Comparison of ENCODE assay signal across 14 cellular contexts in genomic region chr1:7335224-7335879, GRCh38.
A peak's percentile ranks its signal among the peaks of the same experiment; 100 is the strongest.
DNase-seq lines count a peak whose midpoint lies in the region; ATAC-seq, FAIRE-seq and TF ChIP-seq lines count a peak whose summit lies in the region.
"Had no signal": no experiment of that assay in that cellular context is flagged by ENCODE, and none has a peak within 500 bp of the region (broad histone marks: within the 10 kb centered on the region; RNA-seq: fewer than 3 reads in every experiment).

No MANE protein-coding gene starts in this region.

- WGBS in mesenchymal stem cell, result 62% methylated on average over 13 of the region's 13 CpGs

- ATAC-seq in SK-N-SH treated with all-trans-retinoic acid at 6 μM for 48 hours, result peak; percentile 61
- ATAC-seq in HG03565 (IDR thresholded peaks at IDR 0.05; ENCODE audit: unreplicated experiment), result no peak
- ATAC-seq in GM19351 (IDR thresholded peaks at IDR 0.05; ENCODE audit: unreplicated experiment), result no peak
- ATAC-seq in HG03045 (IDR thresholded peaks at IDR 0.05; ENCODE audit: unreplicated experiment), result no peak
- ATAC-seq: WTC11 had no signal

- H2BK5ac ChIP-seq in mesenchymal stem cell (ENCODE audit: low read depth, low read length, poor library complexity, severe bottlenecking), result no peak overlapping the region

- H3K4ac ChIP-seq in mesenchymal stem cell (ENCODE audit: low read depth in 1 of 2, low read length in 2 of 2), result peak overlapping the region in 1 of 2 experiments; percentile 71

- H4K20me1 ChIP-seq in PC-9 (ENCODE audit: insufficient read depth), result no peaks in the 10 kb centered on the region

- intact Hi-C loops in A673 (cut with micrococcal nuclease; ENCODE audit: unreplicated experiment), result no loop called here
- intact Hi-C loops in PC-9 (cut with micrococcal nuclease; ENCODE audit: unreplicated experiment), result no loop called here

- FAIRE-seq in HTR-8/SVneo (lab: Jason Lieb, UNC), result no peak
- FAIRE-seq: GM19239, kidney had no signal

- no peaks in the 10 kb centered on the region for H3F3A ChIP-seq in PC-9 (ENCODE audit: insufficient read depth, low read depth)

- H3K9me3 ChIP-seq in A673 (ENCODE audit: low read depth, low read length, poor library complexity, severe bottlenecking), result no peaks in the 10 kb centered on the region
- H3K9me3 ChIP-seq in mesenchymal stem cell (ENCODE audit: control insufficient read depth, low read length), result no peaks in the 10 kb centered on the region
- no peaks in the 10 kb centered on the region for H3K9me3 ChIP-seq in PC-9 (ENCODE audit: insufficient read depth, low read depth)

- no peak overlapping the region for H2AK5ac ChIP-seq in mesenchymal stem cell (ENCODE audit: low read length, severe bottlenecking)

- BruUV-seq in A673 (replicated peaks; lab: Mats Ljungman, UMichigan) (no TSS peak), PC-9 (replicated peaks; lab: Mats Ljungman, UMichigan) (no TSS peak)

- H3K9me2 ChIP-seq in PC-9 (ENCODE audit: insufficient read depth), result no peaks in the 10 kb centered on the region

- H2BK15ac ChIP-seq in mesenchymal stem cell (ENCODE audit: low read depth, poor library complexity, severe bottlenecking), result no peak overlapping the region

- DNase-seq in A673 (ENCODE audit: low spot score) (no peak), HTR-8/SVneo (ENCODE audit: insufficient read length, low spot score) (peak; percentile 22), mesenchymal stem cell (peak; percentile 46), PC-9 (no peak)
- DNase-seq: activated naive CD4-positive, alpha-beta T cell treated with Interleukin-2 at 50 U/mL for 16 hours; kidney; right cardiac atrium; stimulated activated CD4-positive, alpha-beta T cell treated with anti-CD3 and anti-CD28 coated beads, Interleukin-2, amount 100 ng/mL, for 48 hours had no signal

- H3K27ac ChIP-seq in A673 (ENCODE audit: low read depth, low read length, poor library complexity, severe bottlenecking), result peak overlapping the region; percentile 58
- no peak overlapping the region for H3K27ac ChIP-seq in mesenchymal stem cell (ENCODE audit: low read length, poor library complexity, severe bottlenecking)
- H3K27ac ChIP-seq in PC-9, result no peak overlapping the region

- H3K27me3 ChIP-seq in A673 (replicated peaks; ENCODE audit: insufficient read depth, low read depth, low read length, poor library complexity) (no peaks in the 10 kb centered on the region), mesenchymal stem cell (ENCODE audit: control insufficient read depth in 1 of 2, insufficient read depth in 1 of 2, low read length in 2 of 2) (peaks cover 0 to 8% of the 10 kb centered on the region in 2 experiments), PC-9 (ENCODE audit: insufficient read depth, low read depth) (peaks cover 64% of the 10 kb centered on the region)

- H3K4me2 ChIP-seq in mesenchymal stem cell (ENCODE audit: low read length, poor library complexity, severe bottlenecking) (no peak overlapping the region), PC-9 (no peak overlapping the region)

- H3K9ac ChIP-seq in mesenchymal stem cell (ENCODE audit: low read length), result no peak overlapping the region

- H3K79me1 ChIP-seq in mesenchymal stem cell (replicated peaks; ENCODE audit: low read length, poor library complexity, severe bottlenecking), result no peaks in the 10 kb centered on the region

- no peak overlapping the region for H3K23ac ChIP-seq in mesenchymal stem cell (ENCODE audit: low read length in 2 of 2)

- no peak overlapping the region for H4K8ac ChIP-seq in mesenchymal stem cell (ENCODE audit: low read length)

- no peak overlapping the region for H2BK120ac ChIP-seq in mesenchymal stem cell (ENCODE audit: low read depth, low read length)

- CTCF ChIA-PET in A673 (lab: Charles Lee), result interaction anchor here (0.6 kb wide), 1 partner anchor 1513 kb away, joined by 3 read pairs; no protein-coding TSS in a partner anchor
- CTCF ChIA-PET in PC-9 (lab: Charles Lee), result no interaction called here

- H3K4me1 ChIP-seq in A673 (ENCODE audit: insufficient read depth, low read length, poor library complexity, severe bottlenecking) (peaks cover 20% of the 10 kb centered on the region), mesenchymal stem cell (ENCODE audit: control insufficient read depth, insufficient read depth, low read depth, low read length) (peaks cover 18% of the 10 kb centered on the region), PC-9 (replicated peaks; ENCODE audit: insufficient read depth) (no peaks in the 10 kb centered on the region)

- no peak overlapping the region for H4K91ac ChIP-seq in mesenchymal stem cell (ENCODE audit: low read length)

- H3K36me3 ChIP-seq in A673 (ENCODE audit: insufficient read depth, low read length, poor library complexity, severe bottlenecking) (no peaks in the 10 kb centered on the region), mesenchymal stem cell (ENCODE audit: control insufficient read depth in 1 of 2, insufficient read depth in 2 of 2, low read depth in 1 of 2, low read length in 2 of 2) (no peaks in the 10 kb centered on the region), PC-9 (ENCODE audit: low read depth) (no peaks in the 10 kb centered on the region)

- TF ChIP-seq CTCF in A673 (conservative IDR thresholded peaks at IDR 0.05; ENCODE audit: low read depth, low read length) (no peak), PC-9 (conservative IDR thresholded peaks at IDR 0.05) (no peak)

- no peaks in the 10 kb centered on the region for H3K79me2 ChIP-seq in PC-9 (ENCODE audit: low read depth)

- H3K18ac ChIP-seq in mesenchymal stem cell (ENCODE audit: low read depth in 1 of 2, low read length in 2 of 2), result no peak overlapping the region

- H3K4me3 ChIP-seq in A673 (ENCODE audit: low read depth, low read length, poor library complexity, severe bottlenecking) (no peak overlapping the region), mesenchymal stem cell (ENCODE audit: insufficient read depth in 1 of 2, low read depth in 1 of 2, low read length in 2 of 2) (no peak overlapping the region), PC-9 (no peak overlapping the region)

- POLR2A ChIA-PET in A673 (lab: Charles Lee; ENCODE audit: low non-redundant PET) (no interaction called here), PC-9 (lab: Charles Lee; ENCODE audit: unreplicated experiment) (no interaction called here)

- no peak overlapping the region for H3K14ac ChIP-seq in mesenchymal stem cell (ENCODE audit: low read length in 2 of 2)

- H2BK12ac ChIP-seq in mesenchymal stem cell (ENCODE audit: low read length in 2 of 2), result no peak overlapping the region

- no peak overlapping the region for H2AFZ ChIP-seq in mesenchymal stem cell (ENCODE audit: low read depth, low read length)
- no peak overlapping the region for H2AFZ ChIP-seq in PC-9

TF ChIP-seq in SK-N-SH treated with all-trans-retinoic acid at 6 μM for 48 hours, 23 proteins besides CTCF, POLR2A, EP300 and RAD21:
- TF ChIP-seq ZNF8 (CRISPR knock-in tag; IDR thresholded peaks at IDR 0.05), result no peak
- no peak for TF ChIP-seq ISL1 (CRISPR knock-in tag; IDR thresholded peaks at IDR 0.05)
TF ChIP-seq in SK-N-SH treated with all-trans-retinoic acid at 6 μM for 48 hours: peak in this region for 0.

Comparison
In these comparisons a context has a peak if more than half of its experiments do, and no peak if none do; other contexts are left out.
1. DNase-seq: peak in HTR-8/SVneo (single experiment) and mesenchymal stem cell (single experiment); none in A673 (single experiment) and PC-9 (0 of 2).